ENCODE assay signal across 1 cellular context in the genomic region with DNA sequence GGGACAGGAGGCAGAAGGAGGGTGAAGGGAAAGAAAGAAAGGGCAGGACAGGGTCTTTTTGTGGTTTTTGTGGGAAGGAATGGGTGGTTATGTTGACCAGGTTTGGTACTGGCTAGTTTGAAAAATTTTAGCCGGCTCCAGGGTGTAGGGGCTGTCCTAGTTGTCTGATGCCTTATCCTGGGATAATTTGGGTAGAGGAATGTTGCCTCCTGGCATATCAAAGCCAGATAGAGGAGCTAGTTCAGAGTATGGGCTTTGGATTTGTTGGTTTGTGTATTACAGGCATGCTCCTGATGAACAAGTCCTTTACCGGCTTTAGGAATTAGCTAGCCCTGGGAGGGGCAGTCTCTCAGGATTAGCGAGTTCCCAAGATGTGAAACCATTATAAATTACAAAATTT.
TF ChIP-seq lines count a peak whose summit lies in the region.

No MANE protein-coding gene starts in this region.

TF ChIP-seq in IMR-90, 13 proteins besides CTCF, POLR2A, EP300 and RAD21 (continued from another document):
- no peak for TF ChIP-seq BHLHE40 (IDR thresholded peaks at IDR 0.05; ENCODE audit: low read depth, low read length)
TF ChIP-seq in IMR-90: peak in this region for 0.
